Comparison of ENCODE assay signal across 20 cellular contexts in genomic region chr10:113522460-113522859, GRCh38. TPM values are rescaled to one million over a fixed set of nuclear protein-coding genes. Genes with fewer than 3 reads are reported as not detected.
"Had no signal": no experiment of that assay in that cellular context is flagged by ENCODE, and none has a peak within 500 bp of the region (broad histone marks: within the 10 kb centered on the region; RNA-seq: fewer than 3 reads in every experiment).

No MANE protein-coding gene starts in this region.

- H3K4me1 Mint-ChIP-seq: activated CD4-positive, alpha-beta memory T cell treated with anti-CD3 and anti-CD28 coated beads, Interleukin-2, amount 10 ng/mL, durations not matched to agents 7 days and 5 days; activated naive CD4-positive, alpha-beta T cell treated with anti-CD3 and anti-CD28 coated beads, Interleukin-2, amount 10 ng/mL, durations not matched to agents 7 days and 5 days; activated naive CD8-positive, alpha-beta T cell treated with anti-CD3 and anti-CD28 coated beads, Interleukin-2, amount 50 U/mL, for 24 hours; immature natural killer cell; naive thymus-derived CD4-positive, alpha-beta T cell; stimulated activated naive CD8-positive, alpha-beta T cell treated with anti-CD3 and anti-CD28 coated beads, Interleukin-15, amount 100 ng/mL, for 72 hours had no signal

- H3K27ac ChIP-seq: gastrocnemius medialis, ovary, psoas muscle, skin epidermis, upper lobe of left lung had no signal

- H3K4me3 ChIP-seq: coronary artery, gastrocnemius medialis, heart left ventricle, ovary, psoas muscle, skin epidermis, upper lobe of left lung had no signal

- DNase-seq: activated CD4-positive, alpha-beta memory T cell treated with anti-CD3 and anti-CD28 coated beads, Interleukin-2, amount 10 ng/mL, durations not matched to agents 7 days and 5 days; activated effector memory CD4-positive, alpha-beta T cell treated with Interleukin-2 at 50 U/mL for 16 hours; activated naive CD4-positive, alpha-beta T cell treated with anti-CD3 and anti-CD28 coated beads, Interleukin-2, amount 10 ng/mL, durations not matched to agents 7 days and 5 days; activated naive CD8-positive, alpha-beta T cell treated with anti-CD3 and anti-CD28 coated beads, Interleukin-2, amount 50 U/mL, for 24 hours; activated T-cell treated with anti-CD3 and anti-CD28 coated beads, Interleukin-2, amount 50 U/mL, for 4 hours; aorta; gastrocnemius medialis; heart left ventricle; immature natural killer cell; mesenchymal stem cell; naive thymus-derived CD4-positive, alpha-beta T cell; ovary; psoas muscle; right cardiac atrium; stimulated activated naive CD8-positive, alpha-beta T cell treated with anti-CD3 and anti-CD28 coated beads, Interleukin-15, amount 100 ng/mL, for 72 hours; T-helper 2 cell had no signal

- H3K27me3 Mint-ChIP-seq: activated CD4-positive, alpha-beta memory T cell treated with anti-CD3 and anti-CD28 coated beads, Interleukin-2, amount 10 ng/mL, durations not matched to agents 7 days and 5 days; activated naive CD4-positive, alpha-beta T cell treated with anti-CD3 and anti-CD28 coated beads, Interleukin-2, amount 10 ng/mL, durations not matched to agents 7 days and 5 days had no signal

- H3K36me3 Mint-ChIP-seq: activated naive CD4-positive, alpha-beta T cell treated with anti-CD3 and anti-CD28 coated beads, Interleukin-2, amount 10 ng/mL, durations not matched to agents 7 days and 5 days; immature natural killer cell; naive thymus-derived CD4-positive, alpha-beta T cell had no signal

- H3K4me3 Mint-ChIP-seq: activated CD4-positive, alpha-beta memory T cell treated with anti-CD3 and anti-CD28 coated beads, Interleukin-2, amount 10 ng/mL, durations not matched to agents 7 days and 5 days; activated naive CD4-positive, alpha-beta T cell treated with anti-CD3 and anti-CD28 coated beads, Interleukin-2, amount 10 ng/mL, durations not matched to agents 7 days and 5 days; activated naive CD8-positive, alpha-beta T cell treated with anti-CD3 and anti-CD28 coated beads, Interleukin-2, amount 50 U/mL, for 24 hours; activated T-cell treated with anti-CD3 and anti-CD28 coated beads, Interleukin-2, amount 50 U/mL, for 4 hours; immature natural killer cell; naive thymus-derived CD4-positive, alpha-beta T cell; stimulated activated naive CD8-positive, alpha-beta T cell treated with anti-CD3 and anti-CD28 coated beads, Interleukin-15, amount 100 ng/mL, for 72 hours had no signal

- H3K27ac Mint-ChIP-seq: activated CD4-positive, alpha-beta memory T cell treated with anti-CD3 and anti-CD28 coated beads, Interleukin-2, amount 10 ng/mL, durations not matched to agents 7 days and 5 days; activated naive CD4-positive, alpha-beta T cell treated with anti-CD3 and anti-CD28 coated beads, Interleukin-2, amount 10 ng/mL, durations not matched to agents 7 days and 5 days; activated naive CD8-positive, alpha-beta T cell treated with anti-CD3 and anti-CD28 coated beads, Interleukin-2, amount 50 U/mL, for 24 hours; immature natural killer cell; naive thymus-derived CD4-positive, alpha-beta T cell; stimulated activated naive CD8-positive, alpha-beta T cell treated with anti-CD3 and anti-CD28 coated beads, Interleukin-15, amount 100 ng/mL, for 72 hours had no signal

- H3K9me3 Mint-ChIP-seq: activated CD4-positive, alpha-beta memory T cell treated with anti-CD3 and anti-CD28 coated beads, Interleukin-2, amount 10 ng/mL, durations not matched to agents 7 days and 5 days; activated naive CD4-positive, alpha-beta T cell treated with anti-CD3 and anti-CD28 coated beads, Interleukin-2, amount 10 ng/mL, durations not matched to agents 7 days and 5 days; activated naive CD8-positive, alpha-beta T cell treated with anti-CD3 and anti-CD28 coated beads, Interleukin-2, amount 50 U/mL, for 24 hours; activated T-cell treated with anti-CD3 and anti-CD28 coated beads, Interleukin-2, amount 50 U/mL, for 4 hours; immature natural killer cell; naive thymus-derived CD4-positive, alpha-beta T cell; stimulated activated naive CD8-positive, alpha-beta T cell treated with anti-CD3 and anti-CD28 coated beads, Interleukin-15, amount 100 ng/mL, for 72 hours had no signal

- H3K9me3 ChIP-seq: gastrocnemius medialis, heart left ventricle, ovary, psoas muscle, upper lobe of left lung had no signal

- H3K36me3 ChIP-seq: gastrocnemius medialis, heart left ventricle, ovary, upper lobe of left lung had no signal

- H3K27me3 ChIP-seq: gastrocnemius medialis, heart left ventricle, ovary, upper lobe of left lung had no signal

RNA-seq across cellular contexts. Expression of gene HABP2, which starts 30.4 kb away (rescaled TPM):
- total RNA-seq: activated CD4-positive, alpha-beta memory T cell treated with anti-CD3 and anti-CD28 coated beads, Interleukin-2, amount 10 ng/mL, durations not matched to agents 7 days and 5 days; aorta; naive thymus-derived CD4-positive, alpha-beta T cell had no signal
- polyA plus RNA-seq: aorta; esophagus; immature natural killer cell; naive thymus-derived CD4-positive, alpha-beta T cell had no signal
